Comparison of ENCODE assay signal across 10 cellular contexts in genomic region chr1:2133879-2134215, GRCh38.
A peak's percentile ranks its signal among the peaks of the same experiment; 100 is the strongest.
DNase-seq lines count a peak whose midpoint lies in the region; ATAC-seq, FAIRE-seq and TF ChIP-seq lines count a peak whose summit lies in the region.
"Had no signal": no experiment of that assay in that cellular context is flagged by ENCODE, and none has a peak within 500 bp of the region (broad histone marks: within the 10 kb centered on the region; RNA-seq: fewer than 3 reads in every experiment).

No MANE protein-coding gene starts in this region.

- TF ChIP-seq POLR2A in GM12892 (IDR thresholded peaks at IDR 0.05; ENCODE audit: low read depth, low read length): no peak

- peak overlapping the region; percentile 20 for H3K9ac ChIP-seq in endodermal cell (ENCODE audit: extremely low read depth, low read length, poor library complexity, severe bottlenecking)

- ATAC-seq in Right ventricle myocardium superior (ENCODE audit: poor library complexity): no peak
- no peak for ATAC-seq in aorta (ENCODE audit: low FRiP score)
- no peak for ATAC-seq in GM21576 (IDR thresholded peaks at IDR 0.05; ENCODE audit: unreplicated experiment)
- ATAC-seq in GM19395 (IDR thresholded peaks at IDR 0.05; ENCODE audit: unreplicated experiment): no peak

- H3K4me3 ChIP-seq in cardiac muscle cell: peak overlapping the region; percentile 25
- H3K4me3 ChIP-seq in endodermal cell (ENCODE audit: low read length): peak overlapping the region; percentile 66
- H3K4me3 ChIP-seq in muscle layer of duodenum (ENCODE audit: low read depth in 1 of 2, low read length in 2 of 2): peak overlapping the region; percentile 11 to 57
- H3K4me3 ChIP-seq in aorta (ENCODE audit: low read length in 2 of 2): no peak overlapping the region

- peaks cover 11% of the 10 kb centered on the region for H3K4me1 Mint-ChIP-seq in endodermal cell

- peaks cover 16% of the 10 kb centered on the region for H3K36me3 Mint-ChIP-seq in endodermal cell (ENCODE audit: low read depth)

- TF ChIP-seq CTCF in cardiac muscle cell (IDR thresholded peaks at IDR 0.05; ENCODE audit: low read depth, low read length) (no peak), endodermal cell (conservative IDR thresholded peaks at IDR 0.05) (no peak)

- H3K36me3 ChIP-seq in cardiac muscle cell (no peaks in the 10 kb centered on the region), endodermal cell (ENCODE audit: control insufficient read depth, insufficient read depth, low read length) (peaks cover 8% of the 10 kb centered on the region), muscle layer of duodenum (ENCODE audit: control insufficient read depth in 1 of 2, insufficient read depth in 2 of 2, low read length in 2 of 2) (no peaks in the 10 kb centered on the region), aorta (ENCODE audit: control insufficient read depth in 1 of 2, insufficient read depth in 2 of 2, low read length in 1 of 2) (no peaks in the 10 kb centered on the region)

- DNase-seq in cardiac muscle cell (ENCODE audit: low read depth in 1 of 2, low spot score in 1 of 2) (no peak), Right ventricle myocardium superior (no peak), endodermal cell (no peak), aorta (peak; percentile 62 to 77), GM12892 (ENCODE audit: insufficient read length) (no peak)
- DNase-seq: DMS79 treated with DMSO at 0.1 percent for 48 hours, NCI-H446 treated with DMSO at 0.1 percent for 48 hours had no signal

- WGBS in endodermal cell (ENCODE audit: insufficient coverage in 1 of 2, insufficient read length in 1 of 2), 2 experiments: 83 to 85% methylated on average over 9 to 17 of the region's 17 CpGs
- 91 to 92% methylated on average over 16 to 17 of the region's 17 CpGs for WGBS in aorta, 2 donors

- peak overlapping the region; percentile 96 for H3K27ac ChIP-seq in cardiac muscle cell
- peak overlapping the region; percentile 98 for H3K27ac ChIP-seq in endodermal cell (ENCODE audit: low read depth, low read length)
- H3K27ac ChIP-seq in muscle layer of duodenum (ENCODE audit: low read length): peak overlapping the region; percentile 90
- no peak overlapping the region for H3K27ac ChIP-seq in aorta (ENCODE audit: low read depth in 1 of 2, low read length in 2 of 2)

- FAIRE-seq in GM12892 (lab: Jason Lieb, UNC): no peak

- H3K9me3 ChIP-seq in cardiac muscle cell (ENCODE audit: low read depth) (no peaks in the 10 kb centered on the region), endodermal cell (ENCODE audit: control insufficient read depth, low read length) (no peaks in the 10 kb centered on the region), muscle layer of duodenum (ENCODE audit: control insufficient read depth in 1 of 2, low read length in 2 of 2) (no peaks in the 10 kb centered on the region), aorta (ENCODE audit: control insufficient read depth, low read length) (no peaks in the 10 kb centered on the region)

- H3K4me3 Mint-ChIP-seq in endodermal cell: peak overlapping the region; percentile 48

- H3K9me3 Mint-ChIP-seq in endodermal cell: no peaks in the 10 kb centered on the region

- intact Hi-C loops in Right ventricle myocardium superior (cut with DNase I): no loop called here
- intact Hi-C loops in aorta (cut with DNase I): no loop called here

- no peaks in the 10 kb centered on the region for H3K27me3 ChIP-seq in cardiac muscle cell
- no peaks in the 10 kb centered on the region for H3K27me3 ChIP-seq in endodermal cell (ENCODE audit: control insufficient read depth, insufficient read depth, low read length, poor library complexity, severe bottlenecking)
- H3K27me3 ChIP-seq in muscle layer of duodenum (ENCODE audit: low read depth, low read length): no peaks in the 10 kb centered on the region
- no peaks in the 10 kb centered on the region for H3K27me3 ChIP-seq in aorta (ENCODE audit: control insufficient read depth in 1 of 2, insufficient read depth in 2 of 2, low read length in 1 of 2)

- H3K27ac Mint-ChIP-seq in endodermal cell: no peak overlapping the region

- H3K27me3 Mint-ChIP-seq in endodermal cell (ENCODE audit: insufficient read depth): no peaks in the 10 kb centered on the region

- H3K4me1 ChIP-seq in cardiac muscle cell (ENCODE audit: low read depth) (peaks cover 29% of the 10 kb centered on the region), endodermal cell (ENCODE audit: control insufficient read depth, insufficient read depth, low read length) (no peaks in the 10 kb centered on the region), muscle layer of duodenum (ENCODE audit: control insufficient read depth in 1 of 2, insufficient read depth in 2 of 2, low read length in 2 of 2) (peaks cover 5 to 12% of the 10 kb centered on the region in 2 donors), aorta (ENCODE audit: control insufficient read depth in 1 of 2, insufficient read depth in 2 of 2, low read length in 2 of 2) (no peaks in the 10 kb centered on the region)

Comparison
In these comparisons a context has a peak if more than half of its experiments do, and no peak if none do; other contexts are left out.
1. DNase-seq: peak in aorta (2 of 2); none in cardiac muscle cell (0 of 2), Right ventricle myocardium superior (single experiment), endodermal cell (single experiment) and GM12892 (single experiment).
2. H3K27ac ChIP-seq: peak in cardiac muscle cell (single experiment), endodermal cell (single experiment) and muscle layer of duodenum (single experiment); none in aorta (0 of 2).
3. H3K4me3 ChIP-seq: peak in cardiac muscle cell (single experiment), endodermal cell (single experiment) and muscle layer of duodenum (2 of 2); none in aorta (0 of 2).